Comparison of ENCODE assay signal across 1 cellular context in the genomic region with DNA sequence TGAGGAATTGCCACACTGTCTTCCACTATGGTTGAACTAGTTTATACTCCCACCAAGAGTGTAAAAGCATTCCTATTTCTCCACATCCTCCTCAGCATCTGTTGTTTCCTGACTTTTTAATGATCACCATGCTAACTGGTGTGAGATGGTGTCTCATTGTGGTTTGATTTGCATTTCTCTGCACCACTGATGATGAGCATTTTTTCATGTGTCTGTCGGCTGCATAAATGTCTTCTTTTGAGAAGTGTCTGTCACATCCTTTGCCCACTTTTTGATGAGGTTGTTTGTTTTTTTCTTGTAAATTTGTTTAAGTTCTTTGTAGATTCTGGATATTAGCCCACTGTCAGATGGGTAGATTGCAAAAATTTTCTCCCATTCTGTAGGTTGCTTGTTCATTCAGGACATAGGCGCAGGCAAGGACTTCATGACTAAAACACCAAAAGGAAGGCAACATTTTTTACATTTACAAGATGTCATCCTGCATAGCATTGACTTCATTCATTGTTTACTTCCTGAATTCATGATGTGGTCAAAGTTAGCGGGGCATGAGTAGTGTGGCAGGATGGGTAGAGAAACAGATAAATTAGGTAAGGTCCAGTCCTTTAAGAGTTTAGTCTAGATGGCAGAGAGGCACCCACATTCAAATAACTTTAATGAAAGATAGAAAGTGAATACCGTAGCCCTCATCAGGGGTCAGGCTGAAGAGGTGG.
TF ChIP-seq lines count a peak whose summit lies in the region.

No MANE protein-coding gene starts in this region.

TF ChIP-seq in HepG2, 621 proteins besides CTCF, POLR2A, EP300 and RAD21:
- TF ChIP-seq ZBTB33 (CRISPR knock-in tag; IDR thresholded peaks at IDR 0.05), result 0 out of 2 replicates have a peak, but pooled peaks have one; percentile 27
- TF ChIP-seq, protein P1, sequence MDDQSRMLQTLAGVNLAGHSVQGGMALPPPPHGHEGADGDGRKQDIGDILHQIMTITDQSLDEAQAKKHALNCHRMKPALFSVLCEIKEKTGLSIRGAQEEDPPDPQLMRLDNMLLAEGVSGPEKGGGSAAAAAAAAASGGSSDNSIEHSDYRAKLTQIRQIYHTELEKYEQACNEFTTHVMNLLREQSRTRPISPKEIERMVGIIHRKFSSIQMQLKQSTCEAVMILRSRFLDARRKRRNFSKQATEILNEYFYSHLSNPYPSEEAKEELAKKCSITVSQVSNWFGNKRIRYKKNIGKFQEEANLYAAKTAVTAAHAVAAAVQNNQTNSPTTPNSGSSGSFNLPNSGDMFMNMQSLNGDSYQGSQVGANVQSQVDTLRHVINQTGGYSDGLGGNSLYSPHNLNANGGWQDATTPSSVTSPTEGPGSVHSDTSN (CRISPR knock-in tag; IDR thresholded peaks at IDR 0.05; ENCODE audit: borderline replicate concordance), result no peak
